In genomic region chr4:90689739-90690138, GRCh38 we compare ENCODE assay signal across 24 cellular contexts.
"Had no signal": no experiment of that assay in that cellular context is flagged by ENCODE, and none has a peak within 500 bp of the region (broad histone marks: within the 10 kb centered on the region; RNA-seq: fewer than 3 reads in every experiment).

No MANE protein-coding gene starts in this region.

- H3K27me3 Mint-ChIP-seq: activated naive CD8-positive, alpha-beta T cell treated with anti-CD3 and anti-CD28 coated beads, Interleukin-2, amount 50 U/mL, for 24 hours; dendritic cell treated with granulocyte-macrophage colony-stimulating factor and Interleukin-4, amounts not matched to agents 40 ng/mL and 50 ng/mL, for 4 days; natural killer cell treated with Interleukin-12 subunit alpha and Interleukin-12 subunit beta and Interleukin-15 and Interleukin-18, amount 100 ng/mL, for 72 hours; stimulated activated memory B cell treated with anti-CD40 and anti-IgM and Interleukin-4, amounts not matched to agents 10 μg/mL and 1 μg/mL and 100 μg/mL, for 72 hours had no signal

- H3K4me1 ChIP-seq: body of pancreas, sigmoid colon, stomach, transverse colon had no signal

- DNase-seq: activated CD4-positive, alpha-beta T cell treated with anti-CD3 and anti-CD28 coated beads, Interleukin-2, amount 50 U/mL, for 1 hour; activated CD8-positive, alpha-beta T cell treated with anti-CD3 and anti-CD28 coated beads, Interleukin-2, amount 10 ng/mL, durations not matched to agents 7 days and 5 days; activated gamma-delta T cell; activated naive CD4-positive, alpha-beta T cell treated with anti-CD3 and anti-CD28 coated beads, Interleukin-2, amount 50 U/mL, for 16 hours; activated naive CD8-positive, alpha-beta T cell treated with anti-CD3 and anti-CD28 coated beads, Interleukin-2, amount 50 U/mL, for 24 hours; anterior cingulate cortex; body of pancreas; effector CD4-positive, alpha-beta T cell; esophagus squamous epithelium; immature natural killer cell; left ventricle myocardium superior; nucleus accumbens; retina; sigmoid colon; stimulated activated CD4-positive, alpha-beta T cell treated with anti-CD3 and anti-CD28 coated beads, Interleukin-15, amount 100 ng/mL, for 24 hours; stomach; transverse colon had no signal

- H3K27me3 ChIP-seq: body of pancreas, esophagus squamous epithelium, sigmoid colon, stomach, transverse colon had no signal

- H3K4me2 ChIP-seq: smooth muscle cell had no signal

- H3K4me3 ChIP-seq: body of pancreas, esophagus squamous epithelium, sigmoid colon, smooth muscle cell, stomach, transverse colon had no signal

- H3K9me3 ChIP-seq: body of pancreas, esophagus squamous epithelium, sigmoid colon, stomach, transverse colon had no signal

- H3K36me3 Mint-ChIP-seq: natural killer cell treated with Interleukin-12 subunit alpha and Interleukin-12 subunit beta and Interleukin-15 and Interleukin-18, amount 100 ng/mL, for 72 hours; stimulated activated memory B cell treated with anti-CD40 and anti-IgM and Interleukin-4, amounts not matched to agents 10 μg/mL and 1 μg/mL and 100 μg/mL, for 72 hours had no signal

- H3K9me3 Mint-ChIP-seq: activated naive CD8-positive, alpha-beta T cell treated with anti-CD3 and anti-CD28 coated beads, Interleukin-2, amount 50 U/mL, for 24 hours; activated T-helper 1 cell treated with anti-CD3 and anti-CD28 coated beads, Interleukin-12 subunit alpha, Interleukin-12 subunit beta, Interleukin-2, Interleukin-4 antibody, amounts not matched to agents 30 ng/mL and 10 ng/mL and 1 ng/mL, durations not matched to agents 14 hours and 24 hours and 36 hours; dendritic cell treated with granulocyte-macrophage colony-stimulating factor and Interleukin-4, amounts not matched to agents 40 ng/mL and 50 ng/mL, for 4 days; stimulated activated memory B cell treated with anti-CD40 and anti-IgM and Interleukin-4, amounts not matched to agents 10 μg/mL and 1 μg/mL and 100 μg/mL, for 72 hours had no signal

- ATAC-seq: activated CD4-positive, CD25-positive, alpha-beta regulatory T cell treated with anti-CD3 and anti-CD28 coated beads, Interleukin-2, amount 50 U/mL, for 24 hours; activated CD8-positive, alpha-beta T cell treated with anti-CD3 and anti-CD28 coated beads, Interleukin-2, amount 10 ng/mL, durations not matched to agents 7 days and 5 days; activated naive CD8-positive, alpha-beta T cell treated with anti-CD3 and anti-CD28 coated beads, Interleukin-2, amount 50 U/mL, for 24 hours; body of pancreas; left ventricle myocardium superior; natural killer cell treated with Interleukin-12 subunit alpha and Interleukin-12 subunit beta and Interleukin-15 and Interleukin-18, amount 100 ng/mL, for 72 hours; SK-N-SH treated with all-trans-retinoic acid at 6 μM for 48 hours; stimulated activated memory B cell treated with anti-CD40 and anti-IgM and Interleukin-4, amounts not matched to agents 10 μg/mL and 1 μg/mL and 100 μg/mL, for 72 hours had no signal

- H3K27ac ChIP-seq: body of pancreas, sigmoid colon, stomach, transverse colon had no signal

- H3K4me1 Mint-ChIP-seq: activated naive CD8-positive, alpha-beta T cell treated with anti-CD3 and anti-CD28 coated beads, Interleukin-2, amount 50 U/mL, for 24 hours; immature natural killer cell; stimulated activated memory B cell treated with anti-CD40 and anti-IgM and Interleukin-4, amounts not matched to agents 10 μg/mL and 1 μg/mL and 100 μg/mL, for 72 hours had no signal

- H3K36me3 ChIP-seq: esophagus squamous epithelium, sigmoid colon, stomach, transverse colon had no signal

- H3K27ac Mint-ChIP-seq: activated CD8-positive, alpha-beta T cell treated with anti-CD3 and anti-CD28 coated beads, Interleukin-2, amount 10 ng/mL, durations not matched to agents 7 days and 5 days; activated naive CD8-positive, alpha-beta T cell treated with anti-CD3 and anti-CD28 coated beads, Interleukin-2, amount 50 U/mL, for 24 hours; activated T-helper 1 cell treated with anti-CD3 and anti-CD28 coated beads, Interleukin-12 subunit alpha, Interleukin-12 subunit beta, Interleukin-2, Interleukin-4 antibody, amounts not matched to agents 30 ng/mL and 10 ng/mL and 1 ng/mL, durations not matched to agents 14 hours and 24 hours and 36 hours; dendritic cell treated with granulocyte-macrophage colony-stimulating factor and Interleukin-4, amounts not matched to agents 40 ng/mL and 50 ng/mL, for 4 days; immature natural killer cell; natural killer cell treated with Interleukin-12 subunit alpha and Interleukin-12 subunit beta and Interleukin-15 and Interleukin-18, amount 100 ng/mL, for 72 hours; stimulated activated memory B cell treated with anti-CD40 and anti-IgM and Interleukin-4, amounts not matched to agents 10 μg/mL and 1 μg/mL and 100 μg/mL, for 72 hours had no signal

- H3K4me3 Mint-ChIP-seq: activated CD8-positive, alpha-beta T cell treated with anti-CD3 and anti-CD28 coated beads, Interleukin-2, amount 10 ng/mL, durations not matched to agents 7 days and 5 days; activated naive CD8-positive, alpha-beta T cell treated with anti-CD3 and anti-CD28 coated beads, Interleukin-2, amount 50 U/mL, for 24 hours; activated T-helper 1 cell treated with anti-CD3 and anti-CD28 coated beads, Interleukin-12 subunit alpha, Interleukin-12 subunit beta, Interleukin-2, Interleukin-4 antibody, amounts not matched to agents 30 ng/mL and 10 ng/mL and 1 ng/mL, durations not matched to agents 14 hours and 24 hours and 36 hours; dendritic cell treated with granulocyte-macrophage colony-stimulating factor and Interleukin-4, amounts not matched to agents 40 ng/mL and 50 ng/mL, for 4 days; immature natural killer cell; natural killer cell treated with Interleukin-12 subunit alpha and Interleukin-12 subunit beta and Interleukin-15 and Interleukin-18, amount 100 ng/mL, for 72 hours; stimulated activated memory B cell treated with anti-CD40 and anti-IgM and Interleukin-4, amounts not matched to agents 10 μg/mL and 1 μg/mL and 100 μg/mL, for 72 hours had no signal
